1 cellular context compared by ENCODE assay signal in the genomic region with DNA sequence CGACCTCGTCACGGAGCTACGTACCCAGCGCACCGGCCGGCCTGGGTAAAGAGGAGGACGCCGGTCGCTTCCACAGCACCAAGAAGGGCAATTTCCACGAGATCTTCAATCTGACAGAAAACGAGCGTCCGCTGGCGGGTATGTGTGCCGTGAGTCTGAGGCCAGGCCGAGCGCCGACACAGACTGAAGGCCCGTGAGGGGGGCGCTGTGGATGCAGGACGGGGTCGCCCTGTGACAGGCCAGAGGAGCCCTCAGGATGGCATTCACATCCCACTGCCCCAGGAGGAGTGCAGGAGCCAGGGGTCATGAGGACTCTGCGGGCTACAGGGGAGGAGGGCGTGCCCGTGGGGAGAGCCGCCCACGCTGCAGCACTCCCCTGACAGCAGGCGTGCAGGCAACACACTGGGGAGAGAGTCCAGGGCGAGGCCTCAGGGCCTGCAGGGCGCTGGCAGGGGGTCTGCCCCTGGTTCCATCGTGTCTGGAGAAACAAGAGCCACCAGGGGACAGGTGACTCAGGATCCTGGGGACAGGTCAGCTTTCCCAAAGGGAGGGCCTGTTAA.
TF ChIP-seq lines count a peak whose summit lies in the region.

No MANE protein-coding gene starts in this region.

TF ChIP-seq in H1, 55 proteins besides CTCF, POLR2A, EP300 and RAD21:
- TF ChIP-seq, protein P1, sequence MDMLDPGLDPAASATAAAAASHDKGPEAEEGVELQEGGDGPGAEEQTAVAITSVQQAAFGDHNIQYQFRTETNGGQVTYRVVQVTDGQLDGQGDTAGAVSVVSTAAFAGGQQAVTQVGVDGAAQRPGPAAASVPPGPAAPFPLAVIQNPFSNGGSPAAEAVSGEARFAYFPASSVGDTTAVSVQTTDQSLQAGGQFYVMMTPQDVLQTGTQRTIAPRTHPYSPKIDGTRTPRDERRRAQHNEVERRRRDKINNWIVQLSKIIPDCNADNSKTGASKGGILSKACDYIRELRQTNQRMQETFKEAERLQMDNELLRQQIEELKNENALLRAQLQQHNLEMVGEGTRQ (IDR thresholded peaks at IDR 0.05; ENCODE audit: low read length), result no peak
- TF ChIP-seq SIRT6 (IDR thresholded peaks at IDR 0.05; ENCODE audit: low read length) (no peak), CHD2 (IDR thresholded peaks at IDR 0.05; ENCODE audit: low read length) (no peak)
